1 cellular context compared by ENCODE assay signal in the genomic region with DNA sequence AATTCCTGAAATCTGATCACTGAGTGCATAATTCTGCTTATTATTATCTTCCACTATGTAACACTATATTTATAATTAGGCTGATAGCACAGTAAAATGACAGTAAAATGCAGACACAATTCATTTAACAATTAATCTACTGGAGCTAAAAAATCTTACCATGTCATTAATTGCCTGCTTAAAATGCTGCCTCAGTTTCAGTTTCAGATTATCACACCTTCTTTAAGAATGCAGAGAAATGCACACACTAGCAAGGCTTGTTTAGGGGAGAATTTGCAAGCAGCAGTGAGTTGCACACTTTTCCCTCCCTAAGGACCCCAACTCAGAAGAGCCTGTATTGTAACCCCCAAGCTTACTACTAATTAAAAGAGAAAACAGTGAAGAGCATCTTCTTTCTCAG.
TF ChIP-seq lines count a peak whose summit lies in the region.

No MANE protein-coding gene starts in this region.

TF ChIP-seq in GM12878, 131 proteins besides CTCF, POLR2A, EP300 and RAD21 (continued from another document):
- TF ChIP-seq, protein P1, sequence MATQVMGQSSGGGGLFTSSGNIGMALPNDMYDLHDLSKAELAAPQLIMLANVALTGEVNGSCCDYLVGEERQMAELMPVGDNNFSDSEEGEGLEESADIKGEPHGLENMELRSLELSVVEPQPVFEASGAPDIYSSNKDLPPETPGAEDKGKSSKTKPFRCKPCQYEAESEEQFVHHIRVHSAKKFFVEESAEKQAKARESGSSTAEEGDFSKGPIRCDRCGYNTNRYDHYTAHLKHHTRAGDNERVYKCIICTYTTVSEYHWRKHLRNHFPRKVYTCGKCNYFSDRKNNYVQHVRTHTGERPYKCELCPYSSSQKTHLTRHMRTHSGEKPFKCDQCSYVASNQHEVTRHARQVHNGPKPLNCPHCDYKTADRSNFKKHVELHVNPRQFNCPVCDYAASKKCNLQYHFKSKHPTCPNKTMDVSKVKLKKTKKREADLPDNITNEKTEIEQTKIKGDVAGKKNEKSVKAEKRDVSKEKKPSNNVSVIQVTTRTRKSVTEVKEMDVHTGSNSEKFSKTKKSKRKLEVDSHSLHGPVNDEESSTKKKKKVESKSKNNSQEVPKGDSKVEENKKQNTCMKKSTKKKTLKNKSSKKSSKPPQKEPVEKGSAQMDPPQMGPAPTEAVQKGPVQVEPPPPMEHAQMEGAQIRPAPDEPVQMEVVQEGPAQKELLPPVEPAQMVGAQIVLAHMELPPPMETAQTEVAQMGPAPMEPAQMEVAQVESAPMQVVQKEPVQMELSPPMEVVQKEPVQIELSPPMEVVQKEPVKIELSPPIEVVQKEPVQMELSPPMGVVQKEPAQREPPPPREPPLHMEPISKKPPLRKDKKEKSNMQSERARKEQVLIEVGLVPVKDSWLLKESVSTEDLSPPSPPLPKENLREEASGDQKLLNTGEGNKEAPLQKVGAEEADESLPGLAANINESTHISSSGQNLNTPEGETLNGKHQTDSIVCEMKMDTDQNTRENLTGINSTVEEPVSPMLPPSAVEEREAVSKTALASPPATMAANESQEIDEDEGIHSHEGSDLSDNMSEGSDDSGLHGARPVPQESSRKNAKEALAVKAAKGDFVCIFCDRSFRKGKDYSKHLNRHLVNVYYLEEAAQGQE (IDR thresholded peaks at IDR 0.05; ENCODE audit: low read depth, low read length) = no peak
- TF ChIP-seq, protein P2, sequence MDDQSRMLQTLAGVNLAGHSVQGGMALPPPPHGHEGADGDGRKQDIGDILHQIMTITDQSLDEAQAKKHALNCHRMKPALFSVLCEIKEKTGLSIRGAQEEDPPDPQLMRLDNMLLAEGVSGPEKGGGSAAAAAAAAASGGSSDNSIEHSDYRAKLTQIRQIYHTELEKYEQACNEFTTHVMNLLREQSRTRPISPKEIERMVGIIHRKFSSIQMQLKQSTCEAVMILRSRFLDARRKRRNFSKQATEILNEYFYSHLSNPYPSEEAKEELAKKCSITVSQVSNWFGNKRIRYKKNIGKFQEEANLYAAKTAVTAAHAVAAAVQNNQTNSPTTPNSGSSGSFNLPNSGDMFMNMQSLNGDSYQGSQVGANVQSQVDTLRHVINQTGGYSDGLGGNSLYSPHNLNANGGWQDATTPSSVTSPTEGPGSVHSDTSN (IDR thresholded peaks at IDR 0.05; ENCODE audit: insufficient replicate concordance, low read depth, low read length) = no peak
- TF ChIP-seq POLR2AphosphoS2 (IDR thresholded peaks at IDR 0.05; ENCODE audit: low read depth, low read length) = no peak
- no peak for TF ChIP-seq NR2C2 (IDR thresholded peaks at IDR 0.05; ENCODE audit: borderline replicate concordance, control insufficient read depth, insufficient read length, low read depth)
- TF ChIP-seq CBFB (IDR thresholded peaks at IDR 0.05; ENCODE audit: low read depth) = no peak
- TF ChIP-seq, protein P3, sequence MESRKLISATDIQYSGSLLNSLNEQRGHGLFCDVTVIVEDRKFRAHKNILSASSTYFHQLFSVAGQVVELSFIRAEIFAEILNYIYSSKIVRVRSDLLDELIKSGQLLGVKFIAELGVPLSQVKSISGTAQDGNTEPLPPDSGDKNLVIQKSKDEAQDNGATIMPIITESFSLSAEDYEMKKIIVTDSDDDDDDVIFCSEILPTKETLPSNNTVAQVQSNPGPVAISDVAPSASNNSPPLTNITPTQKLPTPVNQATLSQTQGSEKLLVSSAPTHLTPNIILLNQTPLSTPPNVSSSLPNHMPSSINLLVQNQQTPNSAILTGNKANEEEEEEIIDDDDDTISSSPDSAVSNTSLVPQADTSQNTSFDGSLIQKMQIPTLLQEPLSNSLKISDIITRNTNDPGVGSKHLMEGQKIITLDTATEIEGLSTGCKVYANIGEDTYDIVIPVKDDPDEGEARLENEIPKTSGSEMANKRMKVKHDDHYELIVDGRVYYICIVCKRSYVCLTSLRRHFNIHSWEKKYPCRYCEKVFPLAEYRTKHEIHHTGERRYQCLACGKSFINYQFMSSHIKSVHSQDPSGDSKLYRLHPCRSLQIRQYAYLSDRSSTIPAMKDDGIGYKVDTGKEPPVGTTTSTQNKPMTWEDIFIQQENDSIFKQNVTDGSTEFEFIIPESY (IDR thresholded peaks at IDR 0.05) = no peak
- TF ChIP-seq, protein P4, sequence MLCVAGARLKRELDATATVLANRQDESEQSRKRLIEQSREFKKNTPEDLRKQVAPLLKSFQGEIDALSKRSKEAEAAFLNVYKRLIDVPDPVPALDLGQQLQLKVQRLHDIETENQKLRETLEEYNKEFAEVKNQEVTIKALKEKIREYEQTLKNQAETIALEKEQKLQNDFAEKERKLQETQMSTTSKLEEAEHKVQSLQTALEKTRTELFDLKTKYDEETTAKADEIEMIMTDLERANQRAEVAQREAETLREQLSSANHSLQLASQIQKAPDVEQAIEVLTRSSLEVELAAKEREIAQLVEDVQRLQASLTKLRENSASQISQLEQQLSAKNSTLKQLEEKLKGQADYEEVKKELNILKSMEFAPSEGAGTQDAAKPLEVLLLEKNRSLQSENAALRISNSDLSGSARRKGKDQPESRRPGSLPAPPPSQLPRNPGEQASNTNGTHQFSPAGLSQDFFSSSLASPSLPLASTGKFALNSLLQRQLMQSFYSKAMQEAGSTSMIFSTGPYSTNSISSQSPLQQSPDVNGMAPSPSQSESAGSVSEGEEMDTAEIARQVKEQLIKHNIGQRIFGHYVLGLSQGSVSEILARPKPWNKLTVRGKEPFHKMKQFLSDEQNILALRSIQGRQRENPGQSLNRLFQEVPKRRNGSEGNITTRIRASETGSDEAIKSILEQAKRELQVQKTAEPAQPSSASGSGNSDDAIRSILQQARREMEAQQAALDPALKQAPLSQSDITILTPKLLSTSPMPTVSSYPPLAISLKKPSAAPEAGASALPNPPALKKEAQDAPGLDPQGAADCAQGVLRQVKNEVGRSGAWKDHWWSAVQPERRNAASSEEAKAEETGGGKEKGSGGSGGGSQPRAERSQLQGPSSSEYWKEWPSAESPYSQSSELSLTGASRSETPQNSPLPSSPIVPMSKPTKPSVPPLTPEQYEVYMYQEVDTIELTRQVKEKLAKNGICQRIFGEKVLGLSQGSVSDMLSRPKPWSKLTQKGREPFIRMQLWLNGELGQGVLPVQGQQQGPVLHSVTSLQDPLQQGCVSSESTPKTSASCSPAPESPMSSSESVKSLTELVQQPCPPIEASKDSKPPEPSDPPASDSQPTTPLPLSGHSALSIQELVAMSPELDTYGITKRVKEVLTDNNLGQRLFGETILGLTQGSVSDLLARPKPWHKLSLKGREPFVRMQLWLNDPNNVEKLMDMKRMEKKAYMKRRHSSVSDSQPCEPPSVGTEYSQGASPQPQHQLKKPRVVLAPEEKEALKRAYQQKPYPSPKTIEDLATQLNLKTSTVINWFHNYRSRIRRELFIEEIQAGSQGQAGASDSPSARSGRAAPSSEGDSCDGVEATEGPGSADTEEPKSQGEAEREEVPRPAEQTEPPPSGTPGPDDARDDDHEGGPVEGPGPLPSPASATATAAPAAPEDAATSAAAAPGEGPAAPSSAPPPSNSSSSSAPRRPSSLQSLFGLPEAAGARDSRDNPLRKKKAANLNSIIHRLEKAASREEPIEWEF (IDR thresholded peaks at IDR 0.05; ENCODE audit: insufficient replicate concordance, low read depth, low read length) = no peak
- TF ChIP-seq SREBF1 (IDR thresholded peaks at IDR 0.05; ENCODE audit: low read length) = no peak
- TF ChIP-seq ZBED1 (IDR thresholded peaks at IDR 0.05; ENCODE audit: borderline replicate concordance) = no peak
- no peak for TF ChIP-seq CHD1 (IDR thresholded peaks at IDR 0.05; ENCODE audit: low read depth, low read length)
- TF ChIP-seq, protein P5, sequence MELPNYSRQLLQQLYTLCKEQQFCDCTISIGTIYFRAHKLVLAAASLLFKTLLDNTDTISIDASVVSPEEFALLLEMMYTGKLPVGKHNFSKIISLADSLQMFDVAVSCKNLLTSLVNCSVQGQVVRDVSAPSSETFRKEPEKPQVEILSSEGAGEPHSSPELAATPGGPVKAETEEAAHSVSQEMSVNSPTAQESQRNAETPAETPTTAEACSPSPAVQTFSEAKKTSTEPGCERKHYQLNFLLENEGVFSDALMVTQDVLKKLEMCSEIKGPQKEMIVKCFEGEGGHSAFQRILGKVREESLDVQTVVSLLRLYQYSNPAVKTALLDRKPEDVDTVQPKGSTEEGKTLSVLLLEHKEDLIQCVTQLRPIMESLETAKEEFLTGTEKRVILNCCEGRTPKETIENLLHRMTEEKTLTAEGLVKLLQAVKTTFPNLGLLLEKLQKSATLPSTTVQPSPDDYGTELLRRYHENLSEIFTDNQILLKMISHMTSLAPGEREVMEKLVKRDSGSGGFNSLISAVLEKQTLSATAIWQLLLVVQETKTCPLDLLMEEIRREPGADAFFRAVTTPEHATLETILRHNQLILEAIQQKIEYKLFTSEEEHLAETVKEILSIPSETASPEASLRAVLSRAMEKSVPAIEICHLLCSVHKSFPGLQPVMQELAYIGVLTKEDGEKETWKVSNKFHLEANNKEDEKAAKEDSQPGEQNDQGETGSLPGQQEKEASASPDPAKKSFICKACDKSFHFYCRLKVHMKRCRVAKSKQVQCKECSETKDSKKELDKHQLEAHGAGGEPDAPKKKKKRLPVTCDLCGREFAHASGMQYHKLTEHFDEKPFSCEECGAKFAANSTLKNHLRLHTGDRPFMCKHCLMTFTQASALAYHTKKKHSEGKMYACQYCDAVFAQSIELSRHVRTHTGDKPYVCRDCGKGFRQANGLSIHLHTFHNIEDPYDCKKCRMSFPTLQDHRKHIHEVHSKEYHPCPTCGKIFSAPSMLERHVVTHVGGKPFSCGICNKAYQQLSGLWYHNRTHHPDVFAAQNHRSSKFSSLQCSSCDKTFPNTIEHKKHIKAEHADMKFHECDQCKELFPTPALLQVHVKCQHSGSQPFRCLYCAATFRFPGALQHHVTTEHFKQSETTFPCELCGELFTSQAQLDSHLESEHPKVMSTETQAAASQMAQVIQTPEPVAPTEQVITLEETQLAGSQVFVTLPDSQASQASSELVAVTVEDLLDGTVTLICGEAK (IDR thresholded peaks at IDR 0.05; ENCODE audit: borderline replicate concordance) = no peak
- TF ChIP-seq NRF1 (conservative IDR thresholded peaks at IDR 0.05; ENCODE audit: low read depth, low read length) = no peak
- TF ChIP-seq, protein P6, sequence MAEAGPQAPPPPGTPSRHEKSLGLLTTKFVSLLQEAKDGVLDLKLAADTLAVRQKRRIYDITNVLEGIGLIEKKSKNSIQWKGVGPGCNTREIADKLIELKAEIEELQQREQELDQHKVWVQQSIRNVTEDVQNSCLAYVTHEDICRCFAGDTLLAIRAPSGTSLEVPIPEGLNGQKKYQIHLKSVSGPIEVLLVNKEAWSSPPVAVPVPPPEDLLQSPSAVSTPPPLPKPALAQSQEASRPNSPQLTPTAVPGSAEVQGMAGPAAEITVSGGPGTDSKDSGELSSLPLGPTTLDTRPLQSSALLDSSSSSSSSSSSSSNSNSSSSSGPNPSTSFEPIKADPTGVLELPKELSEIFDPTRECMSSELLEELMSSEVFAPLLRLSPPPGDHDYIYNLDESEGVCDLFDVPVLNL (IDR thresholded peaks at IDR 0.05; ENCODE audit: low read depth, low read length) = no peak
- no peak for TF ChIP-seq WRNIP1 (IDR thresholded peaks at IDR 0.05; ENCODE audit: borderline replicate concordance, low read depth, low read length)
- no peak for TF ChIP-seq SREBF2 (IDR thresholded peaks at IDR 0.05; ENCODE audit: low read length)
- TF ChIP-seq ZZZ3 (IDR thresholded peaks at IDR 0.05; ENCODE audit: control insufficient read depth, insufficient read length, low read depth) = no peak
